In genomic region chr5:43040287-43041098, GRCh38 we compare ENCODE assay signal across 8 cellular contexts. TPM values are rescaled to one million over a fixed set of nuclear protein-coding genes. Genes with fewer than 3 reads are reported as not detected.
DNase-seq lines count a peak whose midpoint lies in the region; ATAC-seq and TF ChIP-seq lines count a peak whose summit lies in the region.

A gene with protein sequence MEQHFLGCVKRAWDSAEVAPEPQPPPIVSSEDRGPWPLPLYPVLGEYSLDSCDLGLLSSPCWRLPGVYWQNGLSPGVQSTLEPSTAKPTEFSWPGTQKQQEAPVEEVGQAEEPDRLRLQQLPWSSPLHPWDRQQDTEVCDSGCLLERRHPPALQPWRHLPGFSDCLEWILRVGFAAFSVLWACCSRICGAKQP (minus strand): TSS chr5:43040319. CDS start chr5:43040046, 273 bp downstream.

- H3K27ac ChIP-seq in left lung, result peak within 1 kb of the TSS; percentile 97 to 100

- DNase-seq in BE2C (peak; percentile 87), NCI-H510A (lab: John Stamatoyannopoulos, UW) (peak; percentile 77), choroid plexus epithelial cell (ENCODE audit: low read depth) (peak; percentile 98), left lung (peak; percentile 90)
- peak; percentile 87 for DNase-seq in activated CD4-positive, alpha-beta T cell treated with anti-CD3 and anti-CD28 coated beads for 1 hour
- DNase-seq in stimulated activated CD4-positive, alpha-beta T cell treated with anti-CD3 and anti-CD28 coated beads, Interleukin-2, amount 100 ng/mL, for 4 hours (ENCODE audit: low read depth), result peak; percentile 94

- H3K27me3 ChIP-seq in BE2C (peaks cover 40% of the 10 kb centered on the region), left lung (peaks cover 0 to 40% of the 10 kb centered on the region in 2 donors)

- intact Hi-C loops in left lung (cut with DNase I), result loop anchor here in 1 of 2 donors (10.0 kb wide), 1 partner anchor 86 kb away; no protein-coding TSS in a partner anchor

- H3K9me3 ChIP-seq in BE2C (no peaks in the 10 kb centered on the region), left lung (no peaks in the 10 kb centered on the region)

- H3K4me3 ChIP-seq in BE2C (ENCODE audit: low read depth, low read length), result peak within 1 kb of the TSS; percentile 81
- H3K4me3 ChIP-seq in choroid plexus epithelial cell (ENCODE audit: low read depth, low read length), result peak within 1 kb of the TSS; percentile 81
- H3K4me3 ChIP-seq in left lung, result peak within 1 kb of the TSS; percentile 45 to 56

- H3K4me1 ChIP-seq in BE2C (no peaks in the 10 kb centered on the region), left lung (peaks cover 0 to 39% of the 10 kb centered on the region in 2 donors)

- H3K36me3 ChIP-seq in BE2C (no peaks in the 10 kb centered on the region), left lung (no peaks in the 10 kb centered on the region)

- ATAC-seq in GM19043 (IDR thresholded peaks at IDR 0.05; ENCODE audit: low read depth, unreplicated experiment), result peak; percentile 36
- peak; percentile 47 for ATAC-seq in HG03432 (IDR thresholded peaks at IDR 0.05; ENCODE audit: unreplicated experiment)
- peak; percentile 78 for ATAC-seq in left lung

- TF ChIP-seq CTCF in BE2C (IDR thresholded peaks at IDR 0.05; ENCODE audit: low read depth, low read length), result peak; percentile 79
- TF ChIP-seq CTCF in choroid plexus epithelial cell (conservative IDR thresholded peaks at IDR 0.05; ENCODE audit: low read depth, low read length), result peak; percentile 87
- peak; percentile 81 to 87 for TF ChIP-seq CTCF in left lung (IDR thresholded peaks at IDR 0.05)

RNA-seq across cellular contexts. Expression of the gene that starts here (rescaled TPM):
- polyA plus RNA-seq in BE2C (2012; ENCODE audit: insufficient read depth, insufficient read length, low read depth), result 7.1 TPM
- 1 to 10 TPM; 2.3 to 2.9 TPM for total RNA-seq in left lung

Comparison
In these comparisons a context has a peak if more than half of its experiments do, and no peak if none do; other contexts are left out.
1. Peak in every context shown above with its lines: DNase-seq, ATAC-seq, H3K4me3 ChIP-seq and H3K27ac ChIP-seq.